17 cellular contexts compared by ENCODE assay signal in the genomic region with DNA sequence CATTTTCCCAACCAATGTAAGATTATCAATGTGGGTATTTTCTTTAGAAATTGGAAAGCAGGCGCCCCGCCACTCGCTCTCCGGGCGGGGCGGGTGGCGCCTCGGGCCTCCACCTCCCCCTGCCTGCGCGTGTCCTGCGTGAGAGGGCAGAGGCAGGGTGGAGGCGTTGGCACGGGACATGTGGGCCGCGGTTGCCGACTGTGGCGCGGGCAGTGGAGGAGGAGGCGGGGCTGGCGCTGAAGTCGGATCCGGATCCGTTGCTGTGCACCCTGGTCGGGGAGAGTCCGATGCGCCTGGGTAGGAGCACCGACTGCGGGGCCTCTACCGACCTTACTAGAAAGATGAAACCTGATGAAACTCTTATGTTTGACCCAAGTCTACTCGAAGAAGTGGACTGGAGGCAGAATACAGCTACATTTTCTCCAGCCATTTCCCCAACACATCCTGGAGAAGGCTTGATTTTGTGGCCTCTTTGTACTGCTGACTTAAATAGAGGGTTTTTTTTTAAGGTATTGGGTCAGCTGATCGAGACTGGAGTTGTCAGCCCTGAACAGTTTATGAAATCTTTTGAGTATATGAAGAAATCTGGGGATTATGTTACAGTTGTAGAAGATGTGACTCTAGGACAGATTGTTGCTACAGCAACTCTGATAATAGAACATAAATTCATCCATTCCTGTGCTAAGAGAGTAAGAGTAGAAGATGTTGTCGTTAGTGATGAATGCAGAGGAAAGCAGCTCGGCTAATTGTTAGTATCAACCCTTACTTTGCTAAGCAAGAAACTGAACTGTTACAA. TPM values are rescaled to one million over a fixed set of nuclear protein-coding genes. Genes with fewer than 3 reads are reported as not detected.
A peak's percentile ranks its signal among the peaks of the same experiment; 100 is the strongest.
DNase-seq lines count a peak whose midpoint lies in the region; ATAC-seq, FAIRE-seq and TF ChIP-seq lines count a peak whose summit lies in the region.
"Had no signal": no experiment of that assay in that cellular context is flagged by ENCODE, and none has a peak within 500 bp of the region (broad histone marks: within the 10 kb centered on the region; RNA-seq: fewer than 3 reads in every experiment).

No MANE protein-coding gene starts in this region.

- CTCF ChIA-PET in GM12878 (lab: Yijun Ruan, JAX): no interaction called here

- SMC1A ChIA-PET in GM12878 (lab: Charles Lee; ENCODE audit: uncharacterized antibody, unreplicated experiment): no interaction called here

- H3K27me3 Mint-ChIP-seq in H9 (ENCODE audit: low read depth): no peaks in the 10 kb centered on the region

- peak; percentile 30 for FAIRE-seq in A204.1 (lab: Jason Lieb, UNC)
- peak; percentile 84 for FAIRE-seq in GM12878 (lab: Jason Lieb, UNC)
- FAIRE-seq: colon had no signal

- no peaks in the 10 kb centered on the region for H3K79me1 ChIP-seq in H9 (ENCODE audit: insufficient read depth, low read depth, low read length, poor library complexity, severe bottlenecking)

- H3K27ac ChIP-seq in H9 (ENCODE audit: insufficient read length, low read depth, low read length): no peak overlapping the region
- H3K27ac ChIP-seq in GM12878 (ENCODE audit: control insufficient read depth, insufficient read depth): no peak overlapping the region
- H3K27ac ChIP-seq in lower lobe of right lung: no peak overlapping the region
- H3K27ac ChIP-seq in coronary artery: no peak overlapping the region
- H3K27ac ChIP-seq: right atrium auricular region, thoracic aorta had no signal

- H3K27ac Mint-ChIP-seq in H9: peak overlapping the region in 2 of 3 experiments; percentile 16 to 22; a peak in 1 of 7 replicates

- peaks cover 7 to 20% (median 16%) of the 10 kb centered on the region in 3 experiments; a peak in 5 of 7 replicates for H3K36me3 Mint-ChIP-seq in H9 (ENCODE audit: insufficient read depth in 1 of 3, low read depth in 3 of 3)

- H3K4me2 ChIP-seq in H9 (ENCODE audit: insufficient read depth, insufficient read length, low read length) (no peak overlapping the region), GM12878 (ENCODE audit: control insufficient read depth, insufficient read depth) (no peak overlapping the region)

- no peak overlapping the region for H2AFZ ChIP-seq in H9 (ENCODE audit: low read length)
- H2AFZ ChIP-seq in GM12878 (ENCODE audit: control insufficient read depth, low read depth, low read length): no peak overlapping the region

- POLR2A ChIA-PET in GM12878 (lab: Charles Lee): no interaction called here

- H3K9me3 ChIP-seq in H9 (ENCODE audit: control insufficient read depth, low read depth, low read length) (no peaks in the 10 kb centered on the region), GM12878 (replicated peaks; ENCODE audit: control insufficient read depth, insufficient read depth, low read length) (no peaks in the 10 kb centered on the region; the same call in 2 of the 3 replicates), lower lobe of right lung (no peaks in the 10 kb centered on the region)
- H3K9me3 ChIP-seq: right atrium auricular region, thoracic aorta had no signal

- WGBS in H9 (ENCODE audit: extremely low coverage, insufficient read length, low lambda C conversion rate): no CpG with 5 or more reads among the region's 33 CpGs
- 97% methylated on average over 28 of the region's 33 CpGs for WGBS in GM12878 (ENCODE audit: insufficient coverage, insufficient replicate concordance, low lambda C conversion rate, missing lambda C conversion rate)

- no peak overlapping the region for H4K91ac ChIP-seq in H9 (ENCODE audit: insufficient read length, low read depth, low read length)

- H4K20me1 ChIP-seq in H9 (ENCODE audit: control insufficient read depth, insufficient read depth, insufficient read length) (no peaks in the 10 kb centered on the region), GM12878 (ENCODE audit: control insufficient read depth, insufficient read depth) (no peaks in the 10 kb centered on the region)

- BruUV-seq in GM12878 (replicated peaks; lab: Mats Ljungman, UMichigan): no TSS peak

- H3K4me3 ChIP-seq in GM12878 (no peak overlapping the region), lower lobe of right lung (no peak overlapping the region), coronary artery (no peak overlapping the region)
- H3K4me3 ChIP-seq: right atrium auricular region, thoracic aorta had no signal

- H3T11ph ChIP-seq in H9 (ENCODE audit: low read length): no peak overlapping the region

- no peak overlapping the region for H3K14ac ChIP-seq in H9 (ENCODE audit: insufficient read depth, low read length)

- no peak overlapping the region for H3K4me3 Mint-ChIP-seq in H9

- H2BK20ac ChIP-seq in H9 (ENCODE audit: low read depth, low read length, poor library complexity, severe bottlenecking): no peak overlapping the region

- no peak overlapping the region for H2BK5ac ChIP-seq in H9 (ENCODE audit: insufficient read length, low read length)

- in situ Hi-C loops in GM12878 (cut with MboI): no loop called here

- H3K18ac ChIP-seq in H9 (ENCODE audit: insufficient read length, low read depth, low read length): no peak overlapping the region

- H3K4me1 ChIP-seq in H9 (ENCODE audit: insufficient read depth, low read length) (no peaks in the 10 kb centered on the region), GM12878 (ENCODE audit: control insufficient read depth, insufficient read depth, low read length) (no peaks in the 10 kb centered on the region), lower lobe of right lung (no peaks in the 10 kb centered on the region)
- H3K4me1 ChIP-seq: right atrium auricular region had no signal

- H3K4ac ChIP-seq in H9 (ENCODE audit: low read depth, low read length): no peak overlapping the region

- intact Hi-C loops in GM12878 (cut with micrococcal nuclease; ENCODE audit: unreplicated experiment): no loop called here
- intact Hi-C loops in lower lobe of right lung (cut with DNase I): no loop called here

- RAD21 ChIA-PET in GM12878 (lab: Charles Lee; ENCODE audit: unreplicated experiment): no interaction called here

- H2BK15ac ChIP-seq in H9 (ENCODE audit: low read depth, low read length): no peak overlapping the region

- H2BK120ac ChIP-seq in H9 (ENCODE audit: low read depth, low read length, poor library complexity, severe bottlenecking): no peak overlapping the region

- H4K8ac ChIP-seq in H9 (replicated peaks; ENCODE audit: insufficient read length, low read depth, low read length): no peak overlapping the region

- H3K9me3 Mint-ChIP-seq in H9: no peaks in the 10 kb centered on the region

- ATAC-seq in GM12878 (no peak), lower lobe of right lung (peak; percentile 9 to 46)
- no peak for ATAC-seq in activated CD4-positive, CD25-positive, alpha-beta regulatory T cell treated with anti-CD3 and anti-CD28 coated beads, Interleukin-2, amount 50 U/mL, for 24 hours

- H3K23ac ChIP-seq in H9 (ENCODE audit: insufficient read length, low read depth, low read length): no peak overlapping the region

- TF ChIP-seq POLR2A in GM12878 (IDR thresholded peaks at IDR 0.05; ENCODE audit: low read depth, low read length): no peak

- TF ChIP-seq RAD21 in GM12878 (IDR thresholded peaks at IDR 0.05; ENCODE audit: insufficient read depth, low read depth, low read length): no peak

- H2AK5ac ChIP-seq in H9 (ENCODE audit: insufficient read length, low read length): no peak overlapping the region

- H2BK12ac ChIP-seq in H9 (ENCODE audit: insufficient read length, low read depth, low read length): no peak overlapping the region

- no peak for DNase-seq in H9
- DNase-seq in GM12878 (ENCODE audit: low read depth, low spot score): no peak
- DNase-seq in lower lobe of right lung: peak; percentile 44
- no peak for DNase-seq in coronary artery (ENCODE audit: low spot score)
- no peak for DNase-seq in COLO668 (lab: John Stamatoyannopoulos, UW; ENCODE audit: unreplicated experiment)
- no peak for DNase-seq in islet precursor cell
- DNase-seq: activated CD4-positive, alpha-beta T cell treated with anti-CD3 and anti-CD28 coated beads, Interleukin-2, amount 50 U/mL, for 48 hours; activated naive CD4-positive, alpha-beta T cell; GOT3; hypothalamus; NCI-H2081 treated with DMSO at 0.1 percent for 48 hours; T-helper 2 cell had no signal

- H3K27me3 ChIP-seq in H9 (ENCODE audit: insufficient read depth, low read length): no peaks in the 10 kb centered on the region
- no peaks in the 10 kb centered on the region for H3K27me3 ChIP-seq in GM12878 (replicated peaks in 1 of 2; ENCODE audit: control insufficient read depth in 2 of 2, insufficient read depth in 2 of 2, low read length in 1 of 2)
- H3K27me3 ChIP-seq in lower lobe of right lung (ENCODE audit: low read depth): no peaks in the 10 kb centered on the region
- H3K27me3 ChIP-seq: right atrium auricular region had no signal

- TF ChIP-seq CTCF in H9 (conservative IDR thresholded peaks at IDR 0.05) (no peak), GM12878 (IDR thresholded peaks at IDR 0.05 in 2 of 3, conservative IDR thresholded peaks at IDR 0.05 in 1 of 3; ENCODE audit: control insufficient read depth in 2 of 3, extremely low read depth in 1 of 3, insufficient read depth in 1 of 3, low read depth in 3 of 3, low read length in 3 of 3) (no peak), lower lobe of right lung (IDR thresholded peaks at IDR 0.05) (no peak), coronary artery (IDR thresholded peaks at IDR 0.05) (no peak)

- no peaks in the 10 kb centered on the region for H3K4me1 Mint-ChIP-seq in H9

- TF ChIP-seq EP300 in GM12878 (IDR thresholded peaks at IDR 0.05; ENCODE audit: borderline replicate concordance in 1 of 2, control insufficient read depth in 1 of 2, low read depth in 2 of 2, low read length in 2 of 2): no peak

- H3K36me3 ChIP-seq in GM12878 (ENCODE audit: control insufficient read depth in 2 of 2, insufficient read depth in 2 of 2, low read length in 1 of 2) (peaks cover 0 to 12% of the 10 kb centered on the region in 2 experiments; a peak in 3 of 4 replicates), lower lobe of right lung (peaks cover 22% of the 10 kb centered on the region)
- H3K36me3 ChIP-seq: thoracic aorta had no signal

- H3K56ac ChIP-seq in H9 (ENCODE audit: insufficient read length, low read depth, low read length): no peak overlapping the region

- H3K79me2 ChIP-seq in H9 (ENCODE audit: insufficient read depth, low read length) (no peaks in the 10 kb centered on the region), GM12878 (ENCODE audit: control insufficient read depth, insufficient read depth, low read length) (no peaks in the 10 kb centered on the region; the same call in 1 of the 2 replicates)

- H3K9ac ChIP-seq in H9 (ENCODE audit: extremely low read depth, insufficient read length, low read length): no peak overlapping the region
- H3K9ac ChIP-seq in GM12878 (ENCODE audit: control insufficient read depth, insufficient read depth, low read length): no peak overlapping the region

- H4K5ac ChIP-seq in H9 (ENCODE audit: insufficient read length, low read depth, low read length): no peak overlapping the region

- no peaks in the 10 kb centered on the region for H3K23me2 ChIP-seq in H9 (ENCODE audit: insufficient read length, low read depth, low read length, poor library complexity, severe bottlenecking)

RNA-seq across cellular contexts. Expression of gene PMS1, which starts 37.9 kb away (rescaled TPM):
- 41.7 and 47.2 TPM in 2 replicates for total RNA-seq in H9 (2021)
- total RNA-seq in GM12878 (2013; cell fraction: nucleolus; rRNA removed): 80.9 and 86.7 TPM in 2 replicates
- 26.4 and 32.7 TPM in 2 replicates for total RNA-seq in GM12878 (2014; rRNA removed)
- 43.3 and 43.5 TPM in 2 replicates for total RNA-seq in GM12878 (2014; rRNA removed; fragmentation: Illumina TruSeq; extraction: Trizol)
- total RNA-seq in GM12878 (2021): 35.9 and 36.5 TPM in 2 replicates
- polyA plus RNA-seq in GM12878 (2011; ENCODE audit: low read depth): 5.9 TPM
- polyA plus RNA-seq in GM12878 (2011; rRNA removed): 19.6 and 33.2 TPM in 2 replicates
- polyA plus RNA-seq in GM12878 (2011; cell fraction: cytosol; rRNA removed): 7.8 and 8.5 TPM in 2 replicates
- polyA plus RNA-seq in GM12878 (2011; cell fraction: nucleus; rRNA removed): 21.7 and 22.7 TPM in 2 replicates
- 11.9 and 14.8 TPM in 2 replicates for polyA plus RNA-seq in GM12878 (2012)
- polyA plus RNA-seq in GM12878 (2014; fragmentation: Illumina TruSeq; extraction: Trizol): 32.5 and 43.9 TPM in 2 replicates
- 10 to 100 TPM; 18.7 to 19.2 TPM for polyA plus RNA-seq in GM12878 (2014; fragmentation: Nextera tagmentation; extraction: Ambion mirVana)
- 16.5 and 21.3 TPM in 2 replicates for polyA plus RNA-seq in GM12878 (2014; rRNA removed)
- 10 to 100 TPM; 44.3 to 50.6 TPM for polyA plus RNA-seq in GM12878 (2016; fragmentation: Nextera tagmentation; extraction: Ambion mirVana)
- 17.8 and 18.2 TPM in 2 replicates for polyA minus RNA-seq in GM12878 (2011; rRNA and poly(A)+ RNA removed)
- 14.6 and 17.2 TPM in 2 replicates for polyA minus RNA-seq in GM12878 (2011; cell fraction: cytosol; rRNA and poly(A)+ RNA removed)
- 26.4 and 37.1 TPM in 2 replicates for polyA minus RNA-seq in GM12878 (2011; cell fraction: nucleus; rRNA and poly(A)+ RNA removed)
- total RNA-seq in lower lobe of right lung: 21.7 TPM

RNA-seq across cellular contexts. Expression of gene ORMDL1, which starts 38.0 kb away (rescaled TPM):
- total RNA-seq in H9 (2021) (56.4 and 59.7 TPM in 2 replicates), GM12878 (2014; rRNA removed) (91.4 and 104 TPM in 2 replicates), GM12878 (2014; rRNA removed; fragmentation: Illumina TruSeq; extraction: Trizol) (75.9 and 76.7 TPM in 2 replicates), GM12878 (2021) (59.0 and 62.6 TPM in 2 replicates), lower lobe of right lung (69.2 TPM)
- total RNA-seq in GM12878 (2013; cell fraction: nucleolus; rRNA removed): 208 and 234 TPM in 2 replicates
- 52.1 TPM for polyA plus RNA-seq in GM12878 (2011; ENCODE audit: low read depth)
- polyA plus RNA-seq in GM12878 (2011; rRNA removed) (140 and 188 TPM in 2 replicates), GM12878 (2014; fragmentation: Illumina TruSeq; extraction: Trizol) (100 and 130 TPM in 2 replicates), GM12878 (2014; fragmentation: Nextera tagmentation; extraction: Ambion mirVana) (10 to 100 TPM; 68.9 to 89.5 TPM), GM12878 (2014; rRNA removed) (95.4 and 114 TPM in 2 replicates), GM12878 (2016; fragmentation: Nextera tagmentation; extraction: Ambion mirVana) (100 to 1,000 TPM; 156 to 161 TPM)
- polyA plus RNA-seq in GM12878 (2011; cell fraction: cytosol; rRNA removed): 46.8 and 49.7 TPM in 2 replicates
- polyA plus RNA-seq in GM12878 (2011; cell fraction: nucleus; rRNA removed): 273 and 383 TPM in 2 replicates
- 77.5 and 83.5 TPM in 2 replicates for polyA plus RNA-seq in GM12878 (2012)
- polyA minus RNA-seq in GM12878 (2011; rRNA and poly(A)+ RNA removed): 33.0 and 50.9 TPM in 2 replicates
- polyA minus RNA-seq in GM12878 (2011; cell fraction: cytosol; rRNA and poly(A)+ RNA removed): 9.6 and 10.6 TPM in 2 replicates
- 43.3 and 54.0 TPM in 2 replicates for polyA minus RNA-seq in GM12878 (2011; cell fraction: nucleus; rRNA and poly(A)+ RNA removed)

RNA-seq across cellular contexts. Expression of gene OSGEPL1, which starts 59.6 kb away (rescaled TPM):
- 10.1 and 10.7 TPM in 2 replicates for total RNA-seq in H9 (2021)
- 35.8 and 46.2 TPM in 2 replicates for total RNA-seq in GM12878 (2013; cell fraction: nucleolus; rRNA removed)
- 6.7 and 9.6 TPM in 2 replicates for total RNA-seq in GM12878 (2014; rRNA removed)
- 7.8 and 9.4 TPM in 2 replicates for total RNA-seq in GM12878 (2014; rRNA removed; fragmentation: Illumina TruSeq; extraction: Trizol)
- total RNA-seq in GM12878 (2021): 5.6 and 7.9 TPM in 2 replicates
- polyA plus RNA-seq in GM12878 (2011; ENCODE audit: low read depth): 3.9 TPM
- 18.0 and 27.9 TPM in 2 replicates for polyA plus RNA-seq in GM12878 (2011; rRNA removed)
- 6.4 and 6.8 TPM in 2 replicates for polyA plus RNA-seq in GM12878 (2011; cell fraction: cytosol; rRNA removed)
- polyA plus RNA-seq in GM12878 (2011; cell fraction: nucleus; rRNA removed): 12.2 and 16.3 TPM in 2 replicates
- polyA plus RNA-seq in GM12878 (2012): 4.5 and 7.1 TPM in 2 replicates
- 7.5 and 9.8 TPM in 2 replicates for polyA plus RNA-seq in GM12878 (2014; fragmentation: Illumina TruSeq; extraction: Trizol)
- polyA plus RNA-seq in GM12878 (2014; fragmentation: Nextera tagmentation; extraction: Ambion mirVana): 10 to 100 TPM in 1 of 2 experiments, 1 to 10 TPM in 1; 9.4 to 11.5 TPM
- 5.8 and 7.9 TPM in 2 replicates for polyA plus RNA-seq in GM12878 (2014; rRNA removed)
- polyA plus RNA-seq in GM12878 (2016; fragmentation: Nextera tagmentation; extraction: Ambion mirVana): 10 to 100 TPM; 10.1 to 10.4 TPM
- polyA minus RNA-seq in GM12878 (2011; rRNA and poly(A)+ RNA removed): 8.3 and 14.8 TPM in 2 replicates
- 3.8 and 4.3 TPM in 2 replicates for polyA minus RNA-seq in GM12878 (2011; cell fraction: cytosol; rRNA and poly(A)+ RNA removed)
- 26.2 and 27.1 TPM in 2 replicates for polyA minus RNA-seq in GM12878 (2011; cell fraction: nucleus; rRNA and poly(A)+ RNA removed)
- 7.9 TPM for total RNA-seq in lower lobe of right lung

Comparison
In these comparisons a context has a peak if more than half of its experiments do, and no peak if none do; other contexts are left out.
1. ATAC-seq: peak in lower lobe of right lung (2 of 2); none in GM12878 (single experiment) and activated CD4-positive, CD25-positive, alpha-beta regulatory T cell treated with anti-CD3 and anti-CD28 coated beads, Interleukin-2, amount 50 U/mL, for 24 hours (0 of 2).